In the genomic region with DNA sequence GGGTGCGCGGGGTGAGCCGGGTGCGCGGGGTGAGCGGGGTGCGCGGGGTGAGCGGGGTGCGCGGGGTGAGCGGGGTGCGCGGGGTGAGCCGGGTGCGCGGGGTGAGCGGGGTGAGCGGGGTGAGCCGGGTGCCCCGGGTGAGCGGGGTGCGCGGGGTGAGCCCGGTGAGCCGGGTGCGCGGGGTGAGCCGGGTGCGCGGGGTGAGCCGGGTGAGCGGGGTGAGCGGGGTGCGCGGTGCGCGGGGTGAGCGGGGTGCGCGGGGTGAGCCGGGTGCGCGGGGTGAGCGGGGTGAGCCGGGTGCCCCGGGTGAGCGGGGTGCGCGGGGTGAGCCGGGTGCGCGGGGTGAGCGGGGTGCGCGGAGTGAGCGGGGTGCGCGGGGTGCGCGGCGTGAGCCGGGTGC, we compare ENCODE assay signal across 4 cellular contexts. TPM values are rescaled to one million over a fixed set of nuclear protein-coding genes. Genes with fewer than 3 reads are reported as not detected.
"Had no signal": no experiment of that assay in that cellular context is flagged by ENCODE, and none has a peak within 500 bp of the region (broad histone marks: within the 10 kb centered on the region; RNA-seq: fewer than 3 reads in every experiment).

No MANE protein-coding gene starts in this region.

RNA-seq across cellular contexts. Expression of a gene that starts 29.8 kb away (rescaled TPM):
- total RNA-seq: activated naive CD4-positive, alpha-beta T cell treated with anti-CD3 and anti-CD28 coated beads for 36 hours; astrocyte; bronchial epithelial cell; cardiac muscle cell had no signal
